10 cellular contexts compared by ENCODE assay signal in genomic region chr2:67234443-67234842, GRCh38.
DNase-seq lines count a peak whose midpoint lies in the region; ATAC-seq and TF ChIP-seq lines count a peak whose summit lies in the region.
"Had no signal": no experiment of that assay in that cellular context is flagged by ENCODE, and none has a peak within 500 bp of the region (broad histone marks: within the 10 kb centered on the region; RNA-seq: fewer than 3 reads in every experiment).

No MANE protein-coding gene starts in this region.

- no peaks in the 10 kb centered on the region for H3K27me3 ChIP-seq in cardiac muscle cell
- no peaks in the 10 kb centered on the region for H3K27me3 ChIP-seq in RWPE2 (ENCODE audit: insufficient read depth, poor library complexity, severe bottlenecking)
- H3K27me3 ChIP-seq in gastroesophageal sphincter = no peaks in the 10 kb centered on the region
- no peaks in the 10 kb centered on the region for H3K27me3 ChIP-seq in uterus
- no peaks in the 10 kb centered on the region for H3K27me3 ChIP-seq in colonic mucosa

- H3K4me1 ChIP-seq in cardiac muscle cell (ENCODE audit: low read depth) (peaks cover 13% of the 10 kb centered on the region), RWPE2 (ENCODE audit: insufficient read depth, poor library complexity, severe bottlenecking) (no peaks in the 10 kb centered on the region), gastroesophageal sphincter (peaks cover 0 to 24% (median 0%) of the 10 kb centered on the region in 3 donors), uterus (no peaks in the 10 kb centered on the region), colonic mucosa (no peaks in the 10 kb centered on the region)

- no peak overlapping the region for H3K27ac ChIP-seq in cardiac muscle cell
- no peak overlapping the region for H3K27ac ChIP-seq in RWPE2 (ENCODE audit: poor library complexity, severe bottlenecking)
- no peak overlapping the region for H3K27ac ChIP-seq in gastroesophageal sphincter
- no peak overlapping the region for H3K27ac ChIP-seq in uterus
- no peak overlapping the region for H3K27ac ChIP-seq in colonic mucosa

- no peaks in the 10 kb centered on the region for H3K9me3 ChIP-seq in cardiac muscle cell (ENCODE audit: low read depth)
- H3K9me3 ChIP-seq in RWPE2 (ENCODE audit: severe bottlenecking) = no peaks in the 10 kb centered on the region
- no peaks in the 10 kb centered on the region for H3K9me3 ChIP-seq in gastroesophageal sphincter
- H3K9me3 ChIP-seq in uterus = no peaks in the 10 kb centered on the region
- H3K9me3 ChIP-seq in colonic mucosa = no peaks in the 10 kb centered on the region

- TF ChIP-seq CTCF in cardiac muscle cell (IDR thresholded peaks at IDR 0.05; ENCODE audit: low read depth, low read length) = peak; percentile 63
- peak; percentile 60 for TF ChIP-seq CTCF in RWPE2 (IDR thresholded peaks at IDR 0.05; ENCODE audit: poor library complexity, severe bottlenecking)
- TF ChIP-seq CTCF in gastroesophageal sphincter (IDR thresholded peaks at IDR 0.05) = peak; percentile 11 to 64 (median 54)
- peak; percentile 19 to 49 (median 41) for TF ChIP-seq CTCF in uterus (IDR thresholded peaks at IDR 0.05)
- no peak for TF ChIP-seq CTCF in colonic mucosa (IDR thresholded peaks at IDR 0.05)

- no peak for TF ChIP-seq EP300 in gastroesophageal sphincter (IDR thresholded peaks at IDR 0.05)

- 92 to 95% methylated on average over 2 to 3 of the region's 3 CpGs for WGBS in gastroesophageal sphincter (ENCODE audit: low coverage in 1 of 2), 2 donors

- DNase-seq in cardiac muscle cell (ENCODE audit: low read depth in 1 of 2, low spot score in 1 of 2) (peak; percentile 19 to 65), Right ventricle myocardium superior (no peak), RWPE2 (ENCODE audit: low spot score) (no peak), uterus (peak in 1 of 2 donors; percentile 21), Ammon's horn (ENCODE audit: low spot score) (no peak), colonic mucosa (no peak)
- DNase-seq in stimulated activated CD4-positive, alpha-beta T cell treated with anti-CD3 and anti-CD28 coated beads, Interleukin-4, amount 100 ng/mL, for 1 hour = no peak
- DNase-seq: activated CD8-positive, alpha-beta memory T cell treated with anti-CD3 and anti-CD28 coated beads, Interleukin-2, amount 10 ng/mL, durations not matched to agents 7 days and 5 days; stimulated activated CD4-positive, alpha-beta T cell treated with anti-CD3 and anti-CD28 coated beads, Interleukin-1b, Interleukin-23, amount 100 ng/mL, for 48 hours had no signal

- ATAC-seq in Right ventricle myocardium superior (ENCODE audit: poor library complexity) (no peak), RWPE2 (ENCODE audit: low read depth) (peak; percentile 36; the same call in 1 of the 3 replicates), gastroesophageal sphincter (no peak)
- ATAC-seq: activated CD8-positive, alpha-beta memory T cell treated with anti-CD3 and anti-CD28 coated beads, Interleukin-2, amount 10 ng/mL, durations not matched to agents 7 days and 5 days had no signal

- H3K4me3 ChIP-seq in cardiac muscle cell (no peak overlapping the region), RWPE2 (ENCODE audit: severe bottlenecking) (no peak overlapping the region), gastroesophageal sphincter (no peak overlapping the region), uterus (no peak overlapping the region), colonic mucosa (no peak overlapping the region)

- no peak overlapping the region for H3K9ac ChIP-seq in colonic mucosa (ENCODE audit: low read depth in 2 of 2, low read length in 2 of 2)

- H3K36me3 ChIP-seq in cardiac muscle cell = no peaks in the 10 kb centered on the region
- H3K36me3 ChIP-seq in RWPE2 (ENCODE audit: low read depth) = no peaks in the 10 kb centered on the region
- H3K36me3 ChIP-seq in gastroesophageal sphincter = no peaks in the 10 kb centered on the region
- no peaks in the 10 kb centered on the region for H3K36me3 ChIP-seq in uterus
- H3K36me3 ChIP-seq in colonic mucosa = no peaks in the 10 kb centered on the region

- TF ChIP-seq POLR2A in gastroesophageal sphincter (IDR thresholded peaks at IDR 0.05) = no peak
- no peak for TF ChIP-seq POLR2A in uterus (IDR thresholded peaks at IDR 0.05)

- intact Hi-C loops in Right ventricle myocardium superior (cut with DNase I) = no loop called here
- intact Hi-C loops in uterus (cut with DNase I; ENCODE audit: low total_unique reads) = no loop called here
- intact Hi-C loops in colonic mucosa (cut with DNase I) = no loop called here

Comparison
In these comparisons a context has a peak if more than half of its experiments do, and no peak if none do; other contexts are left out.
1. DNase-seq: peak in cardiac muscle cell (2 of 2); none in Right ventricle myocardium superior (single experiment), RWPE2 (single experiment), Ammon's horn (single experiment), colonic mucosa (single experiment) and stimulated activated CD4-positive, alpha-beta T cell treated with anti-CD3 and anti-CD28 coated beads, Interleukin-4, amount 100 ng/mL, for 1 hour (single experiment).